Comparison of ENCODE assay signal across 1 cellular context in genomic region chr2:233855345-233855744, GRCh38.
TF ChIP-seq lines count a peak whose summit lies in the region.

No MANE protein-coding gene starts in this region.

TF ChIP-seq in H1, 55 proteins besides CTCF, POLR2A, EP300 and RAD21:
- TF ChIP-seq TCF12 (IDR thresholded peaks at IDR 0.05; ENCODE audit: low read depth, low read length), result no peak
- TF ChIP-seq BRCA1 (IDR thresholded peaks at IDR 0.05; ENCODE audit: low read depth, low read length), result no peak
- TF ChIP-seq PHF8 (conservative IDR thresholded peaks at IDR 0.05; ENCODE audit: low read depth, low read length), result no peak
- TF ChIP-seq NANOG (IDR thresholded peaks at IDR 0.05; ENCODE audit: insufficient read depth, low read depth, low read length, poor library complexity, severe bottlenecking), result no peak
- TF ChIP-seq USF2 (IDR thresholded peaks at IDR 0.05; ENCODE audit: low read length), result no peak
- TF ChIP-seq SRF (IDR thresholded peaks at IDR 0.05; ENCODE audit: low read depth, low read length), result no peak
- TF ChIP-seq CBX8 (IDR thresholded peaks at IDR 0.05; ENCODE audit: borderline replicate concordance, low read depth, low read length), result no peak
- TF ChIP-seq SP4 (IDR thresholded peaks at IDR 0.05; ENCODE audit: low read length), result no peak
- TF ChIP-seq CEBPB (IDR thresholded peaks at IDR 0.05; ENCODE audit: low read depth, low read length), result no peak
- no peak for TF ChIP-seq JUND (IDR thresholded peaks at IDR 0.05; ENCODE audit: low read length)
